In genomic region chr11:131945695-131946094, GRCh38 we compare ENCODE assay signal across 24 cellular contexts.
A peak's percentile ranks its signal among the peaks of the same experiment; 100 is the strongest.
DNase-seq lines count a peak whose midpoint lies in the region; ATAC-seq and TF ChIP-seq lines count a peak whose summit lies in the region.
"Had no signal": no experiment of that assay in that cellular context is flagged by ENCODE, and none has a peak within 500 bp of the region (broad histone marks: within the 10 kb centered on the region; RNA-seq: fewer than 3 reads in every experiment).

No MANE protein-coding gene starts in this region.

- H3K9me3 ChIP-seq in SK-N-SH: no peaks in the 10 kb centered on the region
- no peaks in the 10 kb centered on the region for H3K9me3 ChIP-seq in psoas muscle
- H3K9me3 ChIP-seq in vagina: no peaks in the 10 kb centered on the region
- H3K9me3 ChIP-seq: BE2C, BLaER1 had no signal

- H4K20me1 ChIP-seq in SK-N-SH (ENCODE audit: insufficient read depth): no peaks in the 10 kb centered on the region
- H4K20me1 ChIP-seq: BLaER1 had no signal

- no peak overlapping the region for H3K4me3 ChIP-seq in SK-N-SH (ENCODE audit: low read depth in 2 of 2, low read length in 1 of 2)
- no peak overlapping the region for H3K4me3 ChIP-seq in psoas muscle
- no peak overlapping the region for H3K4me3 ChIP-seq in vagina
- H3K4me3 ChIP-seq: BLaER1 had no signal

- H3K4me1 Mint-ChIP-seq in brain: peaks cover 42% of the 10 kb centered on the region
- H3K4me1 Mint-ChIP-seq in nephron: peaks cover 32% of the 10 kb centered on the region
- H3K4me1 Mint-ChIP-seq: CD14-positive monocyte; CD4-positive, alpha-beta memory T cell; CD4-positive, CD25-positive, alpha-beta regulatory T cell; CD8-positive, alpha-beta memory T cell had no signal

- WGBS in SK-N-SH (ENCODE audit: low lambda C conversion rate): 29% methylated on average over 6 of the region's 6 CpGs
- WGBS in psoas muscle, 3 donors: 89 to 91% (median 89%) methylated on average over 6 of the region's 6 CpGs

- TF ChIP-seq CTCF in SK-N-SH (IDR thresholded peaks at IDR 0.05) (no peak), brain (conservative IDR thresholded peaks at IDR 0.05) (no peak), nephron (IDR thresholded peaks at IDR 0.05; ENCODE audit: unreplicated experiment in 3 of 3) (no peak), psoas muscle (IDR thresholded peaks at IDR 0.05) (no peak), vagina (IDR thresholded peaks at IDR 0.05) (no peak)

- peak; percentile 32 for DNase-seq in SK-N-DZ (ENCODE audit: low spot score)
- peak; percentile 62 for DNase-seq in SK-N-SH
- DNase-seq in NOMO-1 (lab: John Stamatoyannopoulos, UW; ENCODE audit: unreplicated experiment in 2 of 2): no peak
- no peak for DNase-seq in psoas muscle
- DNase-seq in GF-D8 (lab: John Stamatoyannopoulos, UW): no peak
- no peak for DNase-seq in vagina (ENCODE audit: extremely low spot score in 2 of 2)
- DNase-seq: 8988T; ACHN; BE2C; C1 segment of cervical spinal cord; CD4-positive, alpha-beta memory T cell; CD4-positive, CD25-positive, alpha-beta regulatory T cell; CD8-positive, alpha-beta memory T cell; COR-L47; DMS 273 treated with DMSO at 0.1 percent for 48 hours; DMS153; DMS53; DND-41; EL; GDM1 had no signal

- intact Hi-C loops in psoas muscle (cut with DNase I): no loop called here
- intact Hi-C loops in vagina (cut with DNase I): no loop called here

- H3K4me1 ChIP-seq in SK-N-SH (ENCODE audit: control insufficient read depth in 1 of 2, insufficient read depth in 2 of 2, low read depth in 1 of 2, low read length in 1 of 2) (peaks cover 6 to 13% of the 10 kb centered on the region in 2 experiments; a peak in 3 of 4 replicates), psoas muscle (no peaks in the 10 kb centered on the region), vagina (no peaks in the 10 kb centered on the region)
- H3K4me1 ChIP-seq: BE2C, BLaER1 had no signal

- H3K27ac Mint-ChIP-seq in brain (peak overlapping the region in 3 of 5 experiments; percentile 2 to 30 (median 3)), nephron (peak overlapping the region; percentile 9 to 19 (median 17))
- H3K27ac Mint-ChIP-seq: CD4-positive, alpha-beta memory T cell; CD8-positive, alpha-beta memory T cell had no signal

- TF ChIP-seq RAD21 in SK-N-SH (IDR thresholded peaks at IDR 0.05; ENCODE audit: low read length): no peak

- POLR2A ChIA-PET in SK-N-SH (lab: Yijun Ruan, JAX): no interaction called here

- 0 out of 2 replicates have a peak overlapping the region, but pooled peaks have one; percentile 2 for H2AFZ ChIP-seq in SK-N-SH (ENCODE audit: low read depth)

- CTCF ChIA-PET in SK-N-SH (lab: Yijun Ruan, JAX): no interaction called here

- H3K27me3 ChIP-seq in SK-N-SH (ENCODE audit: insufficient read depth): no peaks in the 10 kb centered on the region
- no peaks in the 10 kb centered on the region for H3K27me3 ChIP-seq in psoas muscle (ENCODE audit: insufficient read depth in 3 of 3, low read length in 2 of 3)
- no peaks in the 10 kb centered on the region for H3K27me3 ChIP-seq in vagina
- H3K27me3 ChIP-seq: BE2C, BLaER1 had no signal

- no peak overlapping the region for H3K9ac ChIP-seq in SK-N-SH
- H3K9ac ChIP-seq: BLaER1 had no signal

- no peak for ATAC-seq in psoas muscle

- H3K9me2 ChIP-seq in SK-N-SH: no peaks in the 10 kb centered on the region

- no peak overlapping the region for H3K27ac ChIP-seq in SK-N-SH (ENCODE audit: low read depth in 2 of 2, low read length in 1 of 2)
- no peak overlapping the region for H3K27ac ChIP-seq in psoas muscle
- no peak overlapping the region for H3K27ac ChIP-seq in vagina
- H3K27ac ChIP-seq: BLaER1 had no signal

- H3K36me3 Mint-ChIP-seq in brain: no peaks in the 10 kb centered on the region
- no peaks in the 10 kb centered on the region for H3K36me3 Mint-ChIP-seq in nephron (ENCODE audit: low read depth)
- H3K36me3 Mint-ChIP-seq: CD14-positive monocyte; CD4-positive, alpha-beta memory T cell; CD4-positive, CD25-positive, alpha-beta regulatory T cell; CD8-positive, alpha-beta memory T cell had no signal

- H3K79me2 ChIP-seq in SK-N-SH (ENCODE audit: insufficient read depth): 0 out of 2 replicates have a peak, but pooled peaks cover 5% of the 10 kb centered on the region

- H3K4me3 Mint-ChIP-seq in brain: no peak overlapping the region
- H3K4me3 Mint-ChIP-seq in nephron: no peak overlapping the region
- H3K4me3 Mint-ChIP-seq: CD14-positive monocyte; CD4-positive, alpha-beta memory T cell; CD4-positive, CD25-positive, alpha-beta regulatory T cell; CD8-positive, alpha-beta memory T cell had no signal

- H3F3A ChIP-seq in SK-N-SH (replicated peaks; ENCODE audit: insufficient read depth): no peaks in the 10 kb centered on the region

- no peaks in the 10 kb centered on the region for H3K27me3 Mint-ChIP-seq in brain
- no peaks in the 10 kb centered on the region for H3K27me3 Mint-ChIP-seq in nephron (ENCODE audit: low read depth)
- H3K27me3 Mint-ChIP-seq: CD4-positive, CD25-positive, alpha-beta regulatory T cell; CD8-positive, alpha-beta memory T cell had no signal

- TF ChIP-seq EP300 in SK-N-SH (IDR thresholded peaks at IDR 0.05; ENCODE audit: borderline replicate concordance in 1 of 2, low read depth in 1 of 2, low read length in 1 of 2): peak in 1 of 2 experiments; percentile 81; a peak in 2 of 4 replicates

- peaks cover 0 to 2% (median 0%) of the 10 kb centered on the region in 5 experiments for H3K9me3 Mint-ChIP-seq in brain
- H3K9me3 Mint-ChIP-seq in nephron: no peaks in the 10 kb centered on the region

- no peak for TF ChIP-seq POLR2A in vagina (IDR thresholded peaks at IDR 0.05)

- no peak overlapping the region for H3K4me2 ChIP-seq in SK-N-SH
- H3K4me2 ChIP-seq: BLaER1 had no signal

- no peaks in the 10 kb centered on the region for H3K36me3 ChIP-seq in SK-N-SH (replicated peaks in 1 of 2; ENCODE audit: control insufficient read depth in 1 of 2, insufficient read depth in 2 of 2, low read length in 1 of 2)
- no peaks in the 10 kb centered on the region for H3K36me3 ChIP-seq in psoas muscle (ENCODE audit: insufficient read depth in 1 of 2, low read depth in 1 of 2)
- H3K36me3 ChIP-seq in vagina: no peaks in the 10 kb centered on the region
- H3K36me3 ChIP-seq: BE2C, BLaER1 had no signal

TF ChIP-seq in SK-N-SH, 30 proteins besides CTCF, POLR2A, EP300 and RAD21:
- TF ChIP-seq USF1 (IDR thresholded peaks at IDR 0.05; ENCODE audit: borderline replicate concordance, low read depth) (no peak), GATA2 (CRISPR knock-in tag; IDR thresholded peaks at IDR 0.05) (peak; percentile 93), MXI1 (IDR thresholded peaks at IDR 0.05; ENCODE audit: low read depth, low read length) (0 out of 2 replicates have a peak, but pooled peaks have one; percentile 41), JUND (IDR thresholded peaks at IDR 0.05) (no peak), NRF1 (IDR thresholded peaks at IDR 0.05; ENCODE audit: low read depth, low read length) (no peak), CHD2 (IDR thresholded peaks at IDR 0.05; ENCODE audit: low read length, partially characterized antibody) (peak; percentile 47), TCF12 (IDR thresholded peaks at IDR 0.05) (peak; percentile 64), RCOR1 (IDR thresholded peaks at IDR 0.05; ENCODE audit: low read length) (peak; percentile 94), GABPA (IDR thresholded peaks at IDR 0.05; ENCODE audit: low read depth) (no peak), ELF1 (IDR thresholded peaks at IDR 0.05) (no peak), FOXM1 (IDR thresholded peaks at IDR 0.05; ENCODE audit: low read depth) (no peak), TAF1 (IDR thresholded peaks at IDR 0.05; ENCODE audit: borderline replicate concordance, low read depth, low read length) (no peak)
- TF ChIP-seq, protein P1, sequence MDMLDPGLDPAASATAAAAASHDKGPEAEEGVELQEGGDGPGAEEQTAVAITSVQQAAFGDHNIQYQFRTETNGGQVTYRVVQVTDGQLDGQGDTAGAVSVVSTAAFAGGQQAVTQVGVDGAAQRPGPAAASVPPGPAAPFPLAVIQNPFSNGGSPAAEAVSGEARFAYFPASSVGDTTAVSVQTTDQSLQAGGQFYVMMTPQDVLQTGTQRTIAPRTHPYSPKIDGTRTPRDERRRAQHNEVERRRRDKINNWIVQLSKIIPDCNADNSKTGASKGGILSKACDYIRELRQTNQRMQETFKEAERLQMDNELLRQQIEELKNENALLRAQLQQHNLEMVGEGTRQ (IDR thresholded peaks at IDR 0.05; ENCODE audit: borderline replicate concordance, low read depth, low read length): no peak
- TF ChIP-seq, protein P2, sequence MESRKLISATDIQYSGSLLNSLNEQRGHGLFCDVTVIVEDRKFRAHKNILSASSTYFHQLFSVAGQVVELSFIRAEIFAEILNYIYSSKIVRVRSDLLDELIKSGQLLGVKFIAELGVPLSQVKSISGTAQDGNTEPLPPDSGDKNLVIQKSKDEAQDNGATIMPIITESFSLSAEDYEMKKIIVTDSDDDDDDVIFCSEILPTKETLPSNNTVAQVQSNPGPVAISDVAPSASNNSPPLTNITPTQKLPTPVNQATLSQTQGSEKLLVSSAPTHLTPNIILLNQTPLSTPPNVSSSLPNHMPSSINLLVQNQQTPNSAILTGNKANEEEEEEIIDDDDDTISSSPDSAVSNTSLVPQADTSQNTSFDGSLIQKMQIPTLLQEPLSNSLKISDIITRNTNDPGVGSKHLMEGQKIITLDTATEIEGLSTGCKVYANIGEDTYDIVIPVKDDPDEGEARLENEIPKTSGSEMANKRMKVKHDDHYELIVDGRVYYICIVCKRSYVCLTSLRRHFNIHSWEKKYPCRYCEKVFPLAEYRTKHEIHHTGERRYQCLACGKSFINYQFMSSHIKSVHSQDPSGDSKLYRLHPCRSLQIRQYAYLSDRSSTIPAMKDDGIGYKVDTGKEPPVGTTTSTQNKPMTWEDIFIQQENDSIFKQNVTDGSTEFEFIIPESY (IDR thresholded peaks at IDR 0.05; ENCODE audit: borderline replicate concordance, low read depth): no peak

Comparison
In these comparisons a context has a peak if more than half of its experiments do, and no peak if none do; other contexts are left out.
1. DNase-seq: peak in SK-N-DZ (single experiment) and SK-N-SH (single experiment); none in NOMO-1 (0 of 2), psoas muscle (0 of 2), GF-D8 (single experiment) and vagina (0 of 2).